In genomic region chr17:1573932-1574696, GRCh38 we compare ENCODE assay signal across 1 cellular context.
TF ChIP-seq lines count a peak whose summit lies in the region.

No MANE protein-coding gene starts in this region.

TF ChIP-seq in K562, 482 proteins besides CTCF, POLR2A, EP300 and RAD21 (continued from another document and continues in another):
- TF ChIP-seq TRIM24 (IDR thresholded peaks at IDR 0.05) (no peak), CREB5 (CRISPR knock-in tag; IDR thresholded peaks at IDR 0.05) (no peak), PHB2 (IDR thresholded peaks at IDR 0.05; ENCODE audit: low read depth) (no peak), HMGN3 (IDR thresholded peaks at IDR 0.05; ENCODE audit: borderline replicate concordance, extremely low read depth, insufficient read length, low read depth, low read length) (peak; percentile 28), CHD7 (IDR thresholded peaks at IDR 0.05; ENCODE audit: low read depth, low read length) (no peak), ZBTB1 (CRISPR knock-in tag; IDR thresholded peaks at IDR 0.05; ENCODE audit: borderline replicate concordance, low read depth) (no peak), CBX5 (IDR thresholded peaks at IDR 0.05; ENCODE audit: borderline replicate concordance, low read depth) (no peak), RB1 (IDR thresholded peaks at IDR 0.05; ENCODE audit: low read depth) (peak; percentile 69; the same call in 1 of the 2 replicates), KHSRP (IDR thresholded peaks at IDR 0.05) (no peak), NFIX (CRISPR knock-in tag; IDR thresholded peaks at IDR 0.05; ENCODE audit: low read depth) (peak; percentile 58; the same call in 1 of the 2 replicates), MYBL2 (IDR thresholded peaks at IDR 0.05; ENCODE audit: low read depth) (no peak), MYBL2 (CRISPR knock-in tag; IDR thresholded peaks at IDR 0.05; ENCODE audit: borderline replicate concordance) (no peak), ATF1 (CRISPR knock-in tag; IDR thresholded peaks at IDR 0.05) (no peak), ATF1 (tag; IDR thresholded peaks at IDR 0.05) (peak; percentile 28; the same call in 1 of the 2 replicates), NBN (IDR thresholded peaks at IDR 0.05; ENCODE audit: low read depth) (no peak), TCFL5 (CRISPR knock-in tag; conservative IDR thresholded peaks at IDR 0.05) (no peak), ZKSCAN8 (CRISPR knock-in tag; IDR thresholded peaks at IDR 0.05) (no peak), MYNN (IDR thresholded peaks at IDR 0.05) (no peak), MYNN (CRISPR knock-in tag; IDR thresholded peaks at IDR 0.05) (no peak), YY1 (IDR thresholded peaks at IDR 0.05; ENCODE audit: borderline replicate concordance in 1 of 3, control insufficient read depth in 1 of 3, extremely low read depth in 1 of 3, insufficient read depth in 3 of 3, insufficient read length in 1 of 3, insufficient replicate concordance in 2 of 3, low read depth in 1 of 3, low read length in 2 of 3) (peak in 2 of 3 experiments; percentile 12 to 42), ELF1 (tag; IDR thresholded peaks at IDR 0.05) (no peak), AFF4 (CRISPR knock-in tag; IDR thresholded peaks at IDR 0.05) (no peak), ZBTB49 (CRISPR knock-in tag; IDR thresholded peaks at IDR 0.05; ENCODE audit: borderline replicate concordance) (no peak), MAFG (tag; conservative IDR thresholded peaks at IDR 0.05) (no peak), TEAD4 (IDR thresholded peaks at IDR 0.05; ENCODE audit: low read length) (no peak), TEAD4 (CRISPR knock-in tag; IDR thresholded peaks at IDR 0.05; ENCODE audit: borderline replicate concordance) (no peak), CTCFL (IDR thresholded peaks at IDR 0.05; ENCODE audit: borderline replicate concordance, insufficient read depth, low read depth, low read length, poor library complexity, severe bottlenecking) (peak; percentile 38), DNMT1 (IDR thresholded peaks at IDR 0.05) (no peak), ZNF780A (CRISPR knock-in tag; IDR thresholded peaks at IDR 0.05) (no peak), RCOR1 (IDR thresholded peaks at IDR 0.05; ENCODE audit: borderline replicate concordance in 1 of 2, low read depth in 2 of 2, low read length in 2 of 2) (no peak), ZNF253 (CRISPR knock-in tag; conservative IDR thresholded peaks at IDR 0.05) (no peak), SMAD1 (IDR thresholded peaks at IDR 0.05; ENCODE audit: low read depth, low read length, partially characterized antibody) (peak; percentile 82), MAX (CRISPR knock-in tag; IDR thresholded peaks at IDR 0.05) (no peak), SRSF9 (IDR thresholded peaks at IDR 0.05; ENCODE audit: borderline replicate concordance, low read depth, low read length) (no peak), ZNF121 (CRISPR knock-in tag; conservative IDR thresholded peaks at IDR 0.05) (no peak), GABPB1 (CRISPR knock-in tag; IDR thresholded peaks at IDR 0.05) (no peak), ZNF143 (CRISPR knock-in tag; IDR thresholded peaks at IDR 0.05) (no peak), THAP7 (CRISPR knock-in tag; IDR thresholded peaks at IDR 0.05) (no peak), ZBTB7A (IDR thresholded peaks at IDR 0.05; ENCODE audit: borderline replicate concordance, control insufficient read depth, low read depth, low read length) (peak; percentile 92), CREM (IDR thresholded peaks at IDR 0.05; ENCODE audit: low read depth) (peak; percentile 45; the same call in 1 of the 2 replicates), SPI1 (IDR thresholded peaks at IDR 0.05; ENCODE audit: borderline replicate concordance, low read depth, low read length) (no peak), ZNF668 (CRISPR knock-in tag; IDR thresholded peaks at IDR 0.05) (no peak)
